In genomic region chr13:95067303-95067702, GRCh38 we compare ENCODE assay signal across 30 cellular contexts.
DNase-seq lines count a peak whose midpoint lies in the region; ATAC-seq and TF ChIP-seq lines count a peak whose summit lies in the region.
"Had no signal": no experiment of that assay in that cellular context is flagged by ENCODE, and none has a peak within 500 bp of the region (broad histone marks: within the 10 kb centered on the region; RNA-seq: fewer than 3 reads in every experiment).

No MANE protein-coding gene starts in this region.

- POLR2A ChIA-PET in SK-N-SH (lab: Yijun Ruan, JAX) = no interaction called here

- H3K9me3 Mint-ChIP-seq in endodermal cell = no peaks in the 10 kb centered on the region
- H3K9me3 Mint-ChIP-seq: activated naive CD4-positive, alpha-beta T cell treated with anti-CD3 and anti-CD28 coated beads, Interleukin-2, amount 10 ng/mL, durations not matched to agents 7 days and 5 days; activated T-cell treated with anti-CD3 and anti-CD28 coated beads, Interleukin-2, amount 50 U/mL, for 72 hours had no signal

- TF ChIP-seq RAD21 in SK-N-SH (IDR thresholded peaks at IDR 0.05; ENCODE audit: low read length) = no peak

- no peak overlapping the region for H3K4me2 ChIP-seq in SK-N-SH

- H3K9ac ChIP-seq in SK-N-SH (no peak overlapping the region), endodermal cell (ENCODE audit: extremely low read depth, low read length, poor library complexity, severe bottlenecking) (no peak overlapping the region)

- H3K4me3 Mint-ChIP-seq in endodermal cell = no peak overlapping the region
- H3K4me3 Mint-ChIP-seq: activated CD8-positive, alpha-beta memory T cell treated with anti-CD3 and anti-CD28 coated beads, Interleukin-2, amount 10 ng/mL, durations not matched to agents 7 days and 5 days; activated naive CD4-positive, alpha-beta T cell treated with anti-CD3 and anti-CD28 coated beads, Interleukin-2, amount 10 ng/mL, durations not matched to agents 7 days and 5 days; activated T-cell treated with anti-CD3 and anti-CD28 coated beads, Interleukin-2, amount 50 U/mL, for 72 hours; B cell; IgD-negative memory B cell; immature natural killer cell; WTC11 had no signal

- H3K27me3 ChIP-seq in SK-N-SH (ENCODE audit: insufficient read depth) (no peaks in the 10 kb centered on the region), SJSA1 (replicated peaks) (no peaks in the 10 kb centered on the region), endodermal cell (ENCODE audit: control insufficient read depth, insufficient read depth, low read length, poor library complexity, severe bottlenecking) (no peaks in the 10 kb centered on the region)
- H3K27me3 ChIP-seq: upper lobe of left lung had no signal

- no peaks in the 10 kb centered on the region for H3K27me3 Mint-ChIP-seq in endodermal cell (ENCODE audit: insufficient read depth)
- H3K27me3 Mint-ChIP-seq: activated CD8-positive, alpha-beta memory T cell treated with anti-CD3 and anti-CD28 coated beads, Interleukin-2, amount 10 ng/mL, durations not matched to agents 7 days and 5 days; activated naive CD4-positive, alpha-beta T cell treated with anti-CD3 and anti-CD28 coated beads, Interleukin-2, amount 10 ng/mL, durations not matched to agents 7 days and 5 days; B cell; IgD-negative memory B cell had no signal

- H3K27ac Mint-ChIP-seq in endodermal cell = no peak overlapping the region
- H3K27ac Mint-ChIP-seq: activated CD8-positive, alpha-beta memory T cell treated with anti-CD3 and anti-CD28 coated beads, Interleukin-2, amount 10 ng/mL, durations not matched to agents 7 days and 5 days; activated naive CD4-positive, alpha-beta T cell treated with anti-CD3 and anti-CD28 coated beads, Interleukin-2, amount 10 ng/mL, durations not matched to agents 7 days and 5 days; activated T-cell treated with anti-CD3 and anti-CD28 coated beads, Interleukin-2, amount 50 U/mL, for 72 hours; B cell; IgD-negative memory B cell; WTC11 had no signal

- H3K4me3 ChIP-seq in SK-N-SH (ENCODE audit: low read depth in 2 of 2, low read length in 1 of 2) = no peak overlapping the region
- H3K4me3 ChIP-seq in SJSA1 = no peak overlapping the region
- no peak overlapping the region for H3K4me3 ChIP-seq in endodermal cell (ENCODE audit: low read length)
- H3K4me3 ChIP-seq: upper lobe of left lung had no signal

- H3K4me1 Mint-ChIP-seq in endodermal cell = no peaks in the 10 kb centered on the region
- H3K4me1 Mint-ChIP-seq: activated CD8-positive, alpha-beta memory T cell treated with anti-CD3 and anti-CD28 coated beads, Interleukin-2, amount 10 ng/mL, durations not matched to agents 7 days and 5 days; activated naive CD4-positive, alpha-beta T cell treated with anti-CD3 and anti-CD28 coated beads, Interleukin-2, amount 10 ng/mL, durations not matched to agents 7 days and 5 days; B cell; IgD-negative memory B cell; immature natural killer cell; WTC11 had no signal

- DNase-seq in SK-N-SH (no peak), SJSA1 (ENCODE audit: low read depth in 1 of 2, low spot score in 2 of 2) (no peak), fibroblast of peridontal ligament (ENCODE audit: extremely low read depth) (peak; percentile 12), stromal cell of bone marrow (ENCODE audit: low read depth) (peak; percentile 28), occipital lobe (lab: John Stamatoyannopoulos, UW) (no peak), DMS79 (lab: John Stamatoyannopoulos, UW) (no peak), endodermal cell (no peak)
- DNase-seq: activated CD4-positive, alpha-beta T cell treated with anti-CD3 and anti-CD28 coated beads, Interleukin-2, amount 50 U/mL, for 1 hour; activated CD8-positive, alpha-beta memory T cell treated with anti-CD3 and anti-CD28 coated beads, Interleukin-2, amount 10 ng/mL, durations not matched to agents 7 days and 5 days; activated naive CD4-positive, alpha-beta T cell treated with anti-CD3 and anti-CD28 coated beads, Interleukin-2, amount 10 ng/mL, durations not matched to agents 7 days and 5 days; activated T-cell treated with anti-CD3 and anti-CD28 coated beads, Interleukin-2, amount 50 U/mL, for 72 hours; amniotic stem cell; DMS79 treated with DMSO at 0.1 percent for 48 hours; foreskin melanocyte; hippocampal formation; immature natural killer cell; MM.1S; NCI-H1436 treated with DMSO at 0.1 percent for 48 hours; NCI-H526; small intestine; stimulated activated CD4-positive, alpha-beta T cell treated with anti-CD3 and anti-CD28 coated beads, Interleukin-1b, Interleukin-23, amount 100 ng/mL, for 48 hours; T1000; upper lobe of left lung had no signal

- WGBS in SK-N-SH (ENCODE audit: low lambda C conversion rate) = 23% methylated on average over 3 of the region's 3 CpGs
- 94 to 100% methylated on average over 1 to 3 of the region's 3 CpGs for WGBS in endodermal cell (ENCODE audit: insufficient coverage in 1 of 2, insufficient read length in 1 of 2), 2 experiments

- no peaks in the 10 kb centered on the region for H3K9me2 ChIP-seq in SK-N-SH

- no peaks in the 10 kb centered on the region for H3K79me2 ChIP-seq in SK-N-SH (ENCODE audit: insufficient read depth)

- peak; percentile 57; the same call in 2 of the 3 replicates for ATAC-seq in SK-N-SH treated with all-trans-retinoic acid at 6 μM for 48 hours
- ATAC-seq: activated CD8-positive, alpha-beta memory T cell treated with anti-CD3 and anti-CD28 coated beads, Interleukin-2, amount 10 ng/mL, durations not matched to agents 7 days and 5 days; activated T-cell treated with anti-CD3 and anti-CD28 coated beads, Interleukin-2, amount 50 U/mL, for 72 hours; HCT116; left lobe of liver; WTC11 had no signal

- no peak for TF ChIP-seq EP300 in SK-N-SH (IDR thresholded peaks at IDR 0.05; ENCODE audit: borderline replicate concordance in 1 of 2, low read depth in 1 of 2, low read length in 1 of 2)

- no peaks in the 10 kb centered on the region for H3F3A ChIP-seq in SK-N-SH (replicated peaks; ENCODE audit: insufficient read depth)

- H4K20me1 ChIP-seq in SK-N-SH (ENCODE audit: insufficient read depth) = no peaks in the 10 kb centered on the region

- H3K36me3 ChIP-seq in SK-N-SH (replicated peaks in 1 of 2; ENCODE audit: control insufficient read depth in 1 of 2, insufficient read depth in 2 of 2, low read length in 1 of 2) = peaks cover 0 to 6% of the 10 kb centered on the region in 2 experiments
- H3K36me3 ChIP-seq in SJSA1 = no peaks in the 10 kb centered on the region
- peaks cover 85% of the 10 kb centered on the region for H3K36me3 ChIP-seq in endodermal cell (ENCODE audit: control insufficient read depth, insufficient read depth, low read length)

- H3K27ac ChIP-seq in SK-N-SH (ENCODE audit: low read depth in 2 of 2, low read length in 1 of 2) (no peak overlapping the region), SJSA1 (peak overlapping the region; percentile 54), endodermal cell (ENCODE audit: low read depth, low read length) (no peak overlapping the region)
- H3K27ac ChIP-seq: 22Rv1, upper lobe of left lung had no signal

- H3K4me1 ChIP-seq in SK-N-SH (ENCODE audit: control insufficient read depth in 1 of 2, insufficient read depth in 2 of 2, low read depth in 1 of 2, low read length in 1 of 2) (peaks cover 0 to 6% of the 10 kb centered on the region in 2 experiments; a peak in 1 of 4 replicates), SJSA1 (replicated peaks) (peaks cover 9% of the 10 kb centered on the region), endodermal cell (ENCODE audit: control insufficient read depth, insufficient read depth, low read length) (no peaks in the 10 kb centered on the region)
- H3K4me1 ChIP-seq: upper lobe of left lung had no signal

- CTCF ChIA-PET in SK-N-SH (lab: Yijun Ruan, JAX) = interaction anchor here (0.6 kb wide), 1 partner anchor 1024 kb away, joined by 3 read pairs; no protein-coding TSS in a partner anchor

- no peak overlapping the region for H2AFZ ChIP-seq in SK-N-SH (ENCODE audit: low read depth)

- H3K9me3 ChIP-seq in SK-N-SH = no peaks in the 10 kb centered on the region
- no peaks in the 10 kb centered on the region for H3K9me3 ChIP-seq in SJSA1 (replicated peaks)
- peaks cover 8% of the 10 kb centered on the region for H3K9me3 ChIP-seq in endodermal cell (ENCODE audit: control insufficient read depth, low read length)
- H3K9me3 ChIP-seq: upper lobe of left lung had no signal

- H3K36me3 Mint-ChIP-seq in endodermal cell (ENCODE audit: low read depth) = peaks cover 75% of the 10 kb centered on the region
- H3K36me3 Mint-ChIP-seq: activated naive CD4-positive, alpha-beta T cell treated with anti-CD3 and anti-CD28 coated beads, Interleukin-2, amount 10 ng/mL, durations not matched to agents 7 days and 5 days had no signal

- TF ChIP-seq CTCF in SK-N-SH (IDR thresholded peaks at IDR 0.05) = no peak
- no peak for TF ChIP-seq CTCF in endodermal cell (conservative IDR thresholded peaks at IDR 0.05)

TF ChIP-seq in SK-N-SH treated with all-trans-retinoic acid at 6 μM for 48 hours, 23 proteins besides CTCF, POLR2A, EP300 and RAD21:
- TF ChIP-seq RARB (CRISPR knock-in tag; IDR thresholded peaks at IDR 0.05) (no peak), PPARA (CRISPR knock-in tag; IDR thresholded peaks at IDR 0.05; ENCODE audit: borderline replicate concordance) (no peak), CSDC2 (CRISPR knock-in tag; IDR thresholded peaks at IDR 0.05) (no peak), GLIS3 (CRISPR knock-in tag; IDR thresholded peaks at IDR 0.05) (no peak), ZNF565 (CRISPR knock-in tag; conservative IDR thresholded peaks at IDR 0.05; ENCODE audit: low read depth) (no peak), ESRRG (CRISPR knock-in tag; IDR thresholded peaks at IDR 0.05) (no peak), OSR1 (CRISPR knock-in tag; IDR thresholded peaks at IDR 0.05) (no peak), ZFP3 (CRISPR knock-in tag; IDR thresholded peaks at IDR 0.05) (no peak)

TF ChIP-seq in SK-N-SH, 30 proteins besides CTCF, POLR2A, EP300 and RAD21 (continues in another document):
- TF ChIP-seq NFIC (IDR thresholded peaks at IDR 0.05; ENCODE audit: borderline replicate concordance) (no peak), EZH2phosphoT487 (IDR thresholded peaks at IDR 0.05; ENCODE audit: borderline replicate concordance, low read depth) (no peak), FOXJ3 (CRISPR knock-in tag; IDR thresholded peaks at IDR 0.05) (no peak), RXRA (IDR thresholded peaks at IDR 0.05; ENCODE audit: borderline replicate concordance, low read depth) (no peak), MXI1 (IDR thresholded peaks at IDR 0.05; ENCODE audit: low read depth, low read length) (no peak), RFX5 (IDR thresholded peaks at IDR 0.05; ENCODE audit: low read length) (no peak), SMC3 (IDR thresholded peaks at IDR 0.05; ENCODE audit: low read depth, low read length) (no peak), JUND (IDR thresholded peaks at IDR 0.05) (no peak), USF2 (IDR thresholded peaks at IDR 0.05; ENCODE audit: borderline replicate concordance, low read depth, low read length) (no peak), FOSL2 (IDR thresholded peaks at IDR 0.05; ENCODE audit: borderline replicate concordance, low read depth) (no peak)

Comparison
In these comparisons a context has a peak if more than half of its experiments do, and no peak if none do; other contexts are left out.
1. DNase-seq: peak in fibroblast of peridontal ligament (single experiment) and stromal cell of bone marrow (single experiment); none in SK-N-SH (single experiment), SJSA1 (0 of 2), occipital lobe (single experiment), DMS79 (single experiment) and endodermal cell (single experiment).